ENCODE assay signal across 8 cellular contexts in genomic region chr5:55172051-55172899, GRCh38. TPM values are rescaled to one million over a fixed set of nuclear protein-coding genes. Genes with fewer than 3 reads are reported as not detected.
DNase-seq lines count a peak whose midpoint lies in the region; ATAC-seq, FAIRE-seq and TF ChIP-seq lines count a peak whose summit lies in the region.

No MANE protein-coding gene starts in this region.

- DNase-seq in AG04449 (ENCODE audit: low read depth, low spot score), result peak; percentile 16
- peak; percentile 62 to 80 for DNase-seq in NCI-H2081 (lab: John Stamatoyannopoulos, UW)
- DNase-seq in T1000 (lab: John Stamatoyannopoulos, UW), result peak; percentile 20
- peak; percentile 34 for DNase-seq in brain pericyte (ENCODE audit: low read depth, low spot score)
- peak; percentile 63 for DNase-seq in iPS-NIHi7 (ENCODE audit: extremely low spot score)
- DNase-seq in small intestine, result peak; percentile 89

- H3K27me3 ChIP-seq in small intestine (ENCODE audit: control insufficient read depth in 2 of 2, insufficient read depth in 2 of 2, low read length in 2 of 2), result peaks cover 0 to 18% of the 10 kb centered on the region in 2 donors

- H3K36me3 ChIP-seq in small intestine (ENCODE audit: control insufficient read depth in 2 of 2, insufficient read depth in 2 of 2, low read length in 2 of 2), result no peaks in the 10 kb centered on the region

- H3K4me1 ChIP-seq in small intestine (ENCODE audit: control insufficient read depth in 2 of 2, insufficient read depth in 1 of 2, low read depth in 1 of 2, low read length in 1 of 2), result peaks cover 0 to 7% of the 10 kb centered on the region in 2 donors

- peak; percentile 67 for TF ChIP-seq CTCF in AG04449 (IDR thresholded peaks at IDR 0.05; ENCODE audit: insufficient read depth, low read length, missing control alignments)

- POLR2A ChIA-PET in AG04449 (lab: Yijun Ruan, JAX), result no interaction called here

- H3K27ac ChIP-seq in small intestine (ENCODE audit: low read depth in 1 of 2, low read length in 1 of 2), result no peak overlapping the region

- FAIRE-seq in small intestine (lab: Jason Lieb, UNC), result no peak

- CTCF ChIA-PET in AG04449 (lab: Yijun Ruan, JAX), result interaction anchor here (0.7 to 2.9 kb wide), 14 partner anchors 8 to 764 kb away, joined by 3 to 25 read pairs (median 4); partner anchors contain the start of genes DHX29, GPX8 and MTREX

- ATAC-seq in GM18519 (IDR thresholded peaks at IDR 0.05; ENCODE audit: low FRiP score, unreplicated experiment), result peak; percentile 48
- peak; percentile 62 for ATAC-seq in HG03066 (IDR thresholded peaks at IDR 0.05; ENCODE audit: low read depth, unreplicated experiment)

- 3 to 8% (median 6%) methylated on average over 15 of the region's 15 CpGs for WGBS in small intestine, 3 donors

- no peaks in the 10 kb centered on the region for H3K9me3 ChIP-seq in small intestine (ENCODE audit: control insufficient read depth, low read depth)

- H3K4me3 ChIP-seq in AG04449 (ENCODE audit: low read depth, low read length) (peak overlapping the region; percentile 60), small intestine (ENCODE audit: low read depth in 1 of 2, low read length in 2 of 2) (peak overlapping the region in 1 of 2 donors; percentile 48)

RNA-seq across cellular contexts. Expression of gene CDC20B, which starts 0.7 kb away (rescaled TPM):
- not detected for polyA plus RNA-seq in small intestine

RNA-seq across cellular contexts. Expression of gene GPX8, which starts 12.3 kb away (rescaled TPM):
- polyA plus RNA-seq in small intestine, result 1 to 10 TPM in 2 of 3 donors, under 1 TPM in 1; 0.22 to 6.6 (median 1.1) TPM

RNA-seq across cellular contexts. Expression of gene MCIDAS, which starts 54.8 kb away (rescaled TPM):
- not detected for polyA plus RNA-seq in small intestine

Comparison
In these comparisons a context has a peak if more than half of its experiments do, and no peak if none do; other contexts are left out.
1. DNase-seq: peak in every context shown above with its lines; median percentile 89 in small intestine; 71 in NCI-H2081; 63 in iPS-NIHi7; 34 in brain pericyte; 20 in T1000; 16 in AG04449.